In the genomic region with DNA sequence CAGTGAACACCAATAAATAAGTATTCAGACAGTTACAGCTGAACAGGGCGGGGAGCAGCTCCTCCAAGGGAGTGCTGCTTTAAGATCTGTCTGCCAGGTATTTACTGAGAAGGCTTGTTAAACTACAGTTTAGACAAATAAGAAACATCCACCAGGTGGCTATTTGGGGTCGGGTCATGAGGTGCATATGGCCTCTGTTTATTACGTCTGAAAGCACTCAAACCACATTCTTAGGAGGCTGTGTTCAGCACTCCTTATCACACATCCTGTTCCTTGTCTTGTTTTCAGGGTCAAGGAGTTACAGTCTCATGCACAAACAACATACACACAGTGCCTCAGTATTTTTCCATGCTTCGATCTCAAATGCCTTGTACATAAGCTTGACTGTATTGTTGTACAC, we compare ENCODE assay signal across 1 cellular context.
TF ChIP-seq lines count a peak whose summit lies in the region.

No MANE protein-coding gene starts in this region.

TF ChIP-seq in GM23338, 12 proteins besides CTCF, POLR2A, EP300 and RAD21 (continued from another document):
- TF ChIP-seq ZNF462 (CRISPR knock-in tag; IDR thresholded peaks at IDR 0.05): no peak
- no peak for TF ChIP-seq CREB1 (CRISPR knock-in tag; IDR thresholded peaks at IDR 0.05; ENCODE audit: low read depth)
- no peak for TF ChIP-seq POLR2AphosphoS5 (IDR thresholded peaks at IDR 0.05; ENCODE audit: low read depth)
